10 cellular contexts compared by ENCODE assay signal in the genomic region with DNA sequence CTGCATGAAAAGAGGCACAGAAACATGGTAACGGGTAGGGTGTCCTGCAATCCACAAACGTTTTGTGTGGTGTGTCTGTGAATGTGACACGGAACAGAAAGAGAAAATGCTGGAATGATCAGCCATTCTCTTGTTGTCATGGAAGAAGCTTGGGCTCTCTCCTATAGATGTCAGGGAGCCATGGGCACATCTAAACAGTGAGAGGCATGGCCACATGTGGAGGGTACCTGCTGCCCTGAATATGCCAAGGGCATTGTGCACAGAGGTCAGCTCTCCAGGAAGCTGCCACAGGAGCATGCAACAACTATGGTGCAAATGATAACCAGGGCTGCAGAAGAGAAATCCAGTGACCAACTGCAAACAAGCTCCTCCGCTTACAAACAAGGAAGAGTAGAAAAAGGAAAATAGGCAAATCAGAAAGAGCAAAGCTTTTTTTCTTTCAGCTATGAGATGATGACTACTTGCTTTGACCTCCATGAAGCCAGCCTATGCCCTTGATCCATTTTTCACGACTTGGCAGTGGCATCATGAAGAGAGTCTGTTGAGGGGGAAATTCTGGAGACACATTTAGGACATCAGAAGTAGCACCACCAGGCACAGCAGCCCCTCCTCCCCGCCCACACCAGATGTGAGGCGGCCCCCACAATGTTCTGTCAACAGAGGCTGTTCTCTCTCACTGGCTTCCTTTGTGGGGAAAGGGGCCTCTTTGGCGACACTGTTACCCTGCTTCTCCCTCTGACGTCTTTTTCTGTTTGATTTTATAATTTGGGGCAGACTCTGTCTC.
"Had no signal": no experiment of that assay in that cellular context is flagged by ENCODE, and none has a peak within 500 bp of the region (broad histone marks: within the 10 kb centered on the region; RNA-seq: fewer than 3 reads in every experiment).

No MANE protein-coding gene starts in this region.

- H3K4me2 ChIP-seq: smooth muscle cell had no signal

- H3K27me3 ChIP-seq: ovary had no signal

- H3K36me3 ChIP-seq: gastroesophageal sphincter, ovary had no signal

- H3K9me3 ChIP-seq: gastroesophageal sphincter, ovary had no signal

- H3K4me3 ChIP-seq: gastroesophageal sphincter, ovary, smooth muscle cell had no signal

- DNase-seq: activated CD4-positive, alpha-beta memory T cell treated with anti-CD3 and anti-CD28 coated beads for 36 hours; activated gamma-delta T cell treated with Interleukin-2 at 50 U/mL for 16 hours; activated naive CD8-positive, alpha-beta T cell treated with anti-CD3 and anti-CD28 coated beads, Interleukin-2, amount 50 U/mL, for 24 hours; activated T-cell treated with anti-CD3 and anti-CD28 coated beads, Interleukin-2, amount 50 U/mL, for 72 hours; central memory CD4-positive, alpha-beta T cell; mesendoderm; ovary; trophoblast cell had no signal

- H3K27ac ChIP-seq: gastroesophageal sphincter, ovary had no signal
